In genomic region chr4:98482847-98483806, GRCh38 we compare ENCODE assay signal across 9 cellular contexts.
DNase-seq lines count a peak whose midpoint lies in the region; ATAC-seq, FAIRE-seq and TF ChIP-seq lines count a peak whose summit lies in the region.
"Had no signal": no experiment of that assay in that cellular context is flagged by ENCODE, and none has a peak within 500 bp of the region (broad histone marks: within the 10 kb centered on the region; RNA-seq: fewer than 3 reads in every experiment).

No MANE protein-coding gene starts in this region.

- H3K9me3 ChIP-seq in CD4-positive, CD25-positive, alpha-beta regulatory T cell (ENCODE audit: control insufficient read depth in 2 of 2, low read length in 2 of 2) = no peaks in the 10 kb centered on the region

- peak in 1 of 3 donors; percentile 68 for DNase-seq in CD4-positive, CD25-positive, alpha-beta regulatory T cell
- peak; percentile 39 for DNase-seq in activated naive CD8-positive, alpha-beta T cell treated with anti-CD3 and anti-CD28 coated beads, Interleukin-2, amount 50 U/mL, for 24 hours
- DNase-seq in stimulated activated CD8-positive, alpha-beta memory T cell treated with anti-CD3 and anti-CD28 coated beads, Interleukin-7, amount 100 ng/mL, for 48 hours (ENCODE audit: extremely low read depth in 1 of 2, low read depth in 1 of 2) = peak; percentile 8 to 54
- DNase-seq in D721Med (ENCODE audit: insufficient read length, low spot score) (no peak), caudate nucleus (lab: John Stamatoyannopoulos, UW) (no peak), KBM-7 (no peak)

- H3K9me3 Mint-ChIP-seq in CD4-positive, CD25-positive, alpha-beta regulatory T cell = no peaks in the 10 kb centered on the region
- H3K9me3 Mint-ChIP-seq in activated naive CD8-positive, alpha-beta T cell treated with anti-CD3 and anti-CD28 coated beads, Interleukin-2, amount 50 U/mL, for 24 hours = no peaks in the 10 kb centered on the region
- H3K9me3 Mint-ChIP-seq: dendritic cell treated with granulocyte-macrophage colony-stimulating factor and Interleukin-4, amounts not matched to agents 40 ng/mL and 50 ng/mL, for 4 days had no signal

- in situ Hi-C loops in KBM-7 (cut with MboI; ENCODE audit: low pct_unique_long_range_greater_than_20kb, low sequenced_read_pairs) = no loop called here

- peaks cover 27% of the 10 kb centered on the region for H3K4me1 ChIP-seq in CD4-positive, CD25-positive, alpha-beta regulatory T cell (ENCODE audit: control insufficient read depth, insufficient read depth, low read length, poor library complexity, severe bottlenecking)

- H3K27ac Mint-ChIP-seq in CD4-positive, CD25-positive, alpha-beta regulatory T cell = peak overlapping the region; percentile 82 to 90 (median 86)
- H3K27ac Mint-ChIP-seq in activated naive CD8-positive, alpha-beta T cell treated with anti-CD3 and anti-CD28 coated beads, Interleukin-2, amount 50 U/mL, for 24 hours = peak overlapping the region; percentile 99
- H3K27ac Mint-ChIP-seq: dendritic cell treated with granulocyte-macrophage colony-stimulating factor and Interleukin-4, amounts not matched to agents 40 ng/mL and 50 ng/mL, for 4 days had no signal

- H3K4me3 ChIP-seq in CD4-positive, CD25-positive, alpha-beta regulatory T cell (ENCODE audit: low read depth, low read length) = peak overlapping the region; percentile 23

- peaks cover 6% of the 10 kb centered on the region for H3K36me3 ChIP-seq in CD4-positive, CD25-positive, alpha-beta regulatory T cell (ENCODE audit: control insufficient read depth, insufficient read depth, low read length)

- H3K36me3 Mint-ChIP-seq in CD4-positive, CD25-positive, alpha-beta regulatory T cell = peaks cover 21% of the 10 kb centered on the region
- H3K36me3 Mint-ChIP-seq in activated naive CD8-positive, alpha-beta T cell treated with anti-CD3 and anti-CD28 coated beads, Interleukin-2, amount 50 U/mL, for 24 hours (ENCODE audit: low read depth) = peaks cover 19% of the 10 kb centered on the region

- FAIRE-seq in D721Med (lab: Jason Lieb, UNC) = no peak

- no peaks in the 10 kb centered on the region for H3K27me3 ChIP-seq in CD4-positive, CD25-positive, alpha-beta regulatory T cell (ENCODE audit: control insufficient read depth, insufficient read depth, low read length)

- H3K4me3 Mint-ChIP-seq in CD4-positive, CD25-positive, alpha-beta regulatory T cell = peak overlapping the region; percentile 5 to 43 (median 26)
- peak overlapping the region; percentile 60 for H3K4me3 Mint-ChIP-seq in activated naive CD8-positive, alpha-beta T cell treated with anti-CD3 and anti-CD28 coated beads, Interleukin-2, amount 50 U/mL, for 24 hours
- H3K4me3 Mint-ChIP-seq: dendritic cell treated with granulocyte-macrophage colony-stimulating factor and Interleukin-4, amounts not matched to agents 40 ng/mL and 50 ng/mL, for 4 days had no signal

- no peak for TF ChIP-seq CTCF in D721Med (IDR thresholded peaks at IDR 0.05; ENCODE audit: insufficient read depth, missing control alignments)

- H3K4me1 Mint-ChIP-seq in CD4-positive, CD25-positive, alpha-beta regulatory T cell = peaks cover 22 to 71% (median 56%) of the 10 kb centered on the region in 4 donors
- peaks cover 71% of the 10 kb centered on the region for H3K4me1 Mint-ChIP-seq in activated naive CD8-positive, alpha-beta T cell treated with anti-CD3 and anti-CD28 coated beads, Interleukin-2, amount 50 U/mL, for 24 hours

- H3K27me3 Mint-ChIP-seq in CD4-positive, CD25-positive, alpha-beta regulatory T cell = no peaks in the 10 kb centered on the region
- H3K27me3 Mint-ChIP-seq in activated naive CD8-positive, alpha-beta T cell treated with anti-CD3 and anti-CD28 coated beads, Interleukin-2, amount 50 U/mL, for 24 hours = no peaks in the 10 kb centered on the region
- H3K27me3 Mint-ChIP-seq: dendritic cell treated with granulocyte-macrophage colony-stimulating factor and Interleukin-4, amounts not matched to agents 40 ng/mL and 50 ng/mL, for 4 days had no signal

- peak; percentile 56 to 65 for ATAC-seq in CD4-positive, CD25-positive, alpha-beta regulatory T cell (ENCODE audit: low read depth in 2 of 2)
- ATAC-seq in GM19468 (IDR thresholded peaks at IDR 0.05; ENCODE audit: extremely low read depth, unreplicated experiment) (peak; percentile 67), HG03520 (IDR thresholded peaks at IDR 0.05; ENCODE audit: unreplicated experiment) (peak; percentile 92)
- ATAC-seq in activated naive CD8-positive, alpha-beta T cell treated with anti-CD3 and anti-CD28 coated beads, Interleukin-2, amount 50 U/mL, for 24 hours = peak; percentile 87

- H3K27ac ChIP-seq in CD4-positive, CD25-positive, alpha-beta regulatory T cell (ENCODE audit: insufficient read depth, low read length, poor library complexity, severe bottlenecking) = peak overlapping the region; percentile 50
- H3K27ac ChIP-seq in caudate nucleus (ENCODE audit: low read depth, low read length) = no peak overlapping the region

Comparison
In these comparisons a context has a peak if more than half of its experiments do, and no peak if none do; other contexts are left out.
1. DNase-seq: peak in activated naive CD8-positive, alpha-beta T cell treated with anti-CD3 and anti-CD28 coated beads, Interleukin-2, amount 50 U/mL, for 24 hours (single experiment) and stimulated activated CD8-positive, alpha-beta memory T cell treated with anti-CD3 and anti-CD28 coated beads, Interleukin-7, amount 100 ng/mL, for 48 hours (2 of 2); none in D721Med (single experiment), caudate nucleus (0 of 61) and KBM-7 (single experiment).
2. Peak in every context shown above with its lines, with median percentiles within 50 percentile points of each other: ATAC-seq.